ENCODE assay signal across 35 cellular contexts in the genomic region with DNA sequence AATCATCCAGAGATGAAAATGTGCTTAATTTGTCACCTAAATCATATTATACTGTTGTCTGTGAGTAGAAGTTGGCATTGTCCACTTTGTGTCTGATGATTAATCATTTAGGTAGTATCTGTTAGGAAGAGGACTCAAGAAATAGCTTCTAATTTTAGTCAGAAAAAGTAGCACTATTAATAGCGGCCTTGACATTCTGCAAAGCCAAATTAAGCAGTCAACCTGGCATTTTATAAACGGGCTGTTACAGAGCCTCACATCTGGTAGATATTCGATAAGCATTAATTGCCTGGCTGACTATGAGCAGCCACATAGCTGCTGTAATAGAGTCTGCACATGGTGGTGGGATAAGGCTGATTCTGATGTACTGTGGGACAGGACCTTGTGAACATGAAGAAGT.
A peak's percentile ranks its signal among the peaks of the same experiment; 100 is the strongest.
DNase-seq lines count a peak whose midpoint lies in the region; ATAC-seq and TF ChIP-seq lines count a peak whose summit lies in the region.
"Had no signal": no experiment of that assay in that cellular context is flagged by ENCODE, and none has a peak within 500 bp of the region (broad histone marks: within the 10 kb centered on the region; RNA-seq: fewer than 3 reads in every experiment).

No MANE protein-coding gene starts in this region.

- no peak overlapping the region for H3K4me3 Mint-ChIP-seq in T-helper 17 cell
- H3K4me3 Mint-ChIP-seq: activated CD4-positive, alpha-beta T cell treated with anti-CD3 and anti-CD28 coated beads for 36 hours; activated naive CD4-positive, alpha-beta T cell treated with anti-CD3 and anti-CD28 coated beads, Interleukin-2, amount 10 ng/mL, durations not matched to agents 7 days and 5 days; CD4-positive, alpha-beta memory T cell; mesothelial cell of epicardium; natural killer cell treated with Interleukin-12 subunit alpha and Interleukin-12 subunit beta and Interleukin-15 and Interleukin-18, amount 100 ng/mL, for 72 hours; stimulated activated naive CD8-positive, alpha-beta T cell treated with anti-CD3 and anti-CD28 coated beads, Interleukin-15, Interleukin-2, amounts not matched to agents 100 ng/mL and 50 ng/mL, for 24 hours; T-helper 1 cell treated with Interleukin-12 subunit alpha and Interleukin-12 subunit beta and Interleukin-4 antibody, amounts not matched to agents 30 μg/mL and 1 μg/mL, for 36 hours had no signal

- no peak for DNase-seq in Right ventricle myocardium superior
- DNase-seq in cardiac septum (ENCODE audit: low spot score) = no peak
- DNase-seq in NCI-H2171 (lab: John Stamatoyannopoulos, UW) = peak; percentile 12
- no peak for DNase-seq in substantia nigra (lab: John Stamatoyannopoulos, UW)
- DNase-seq in mammary epithelial cell = no peak
- no peak for DNase-seq in T-helper 17 cell
- DNase-seq: activated CD4-positive, alpha-beta T cell treated with anti-CD3 and anti-CD28 coated beads for 36 hours; activated naive CD4-positive, alpha-beta T cell treated with anti-CD3 and anti-CD28 coated beads, Interleukin-2, amount 10 ng/mL, durations not matched to agents 7 days and 5 days; activated T-cell treated with anti-CD3 and anti-CD28 coated beads, Interleukin-2, amount 50 U/mL, for 48 hours; anterior cingulate cortex; CD4-positive, alpha-beta memory T cell; central memory CD4-positive, alpha-beta T cell; DMS53; GDM1; GM23248; head of caudate nucleus; left colon; NCI-H1694 treated with DMSO at 0.1 percent for 48 hours; NCI-H226; NCI-H82; PC-3; retina; SIG-M5; spleen; stimulated activated CD4-positive, alpha-beta T cell treated with anti-CD3 and anti-CD28 coated beads, Interleukin-4, amount 100 ng/mL, for 4 hours had no signal

- no peaks in the 10 kb centered on the region for H3K27me3 Mint-ChIP-seq in T-helper 17 cell
- H3K27me3 Mint-ChIP-seq: activated CD4-positive, alpha-beta T cell treated with anti-CD3 and anti-CD28 coated beads for 36 hours; activated naive CD4-positive, alpha-beta T cell treated with anti-CD3 and anti-CD28 coated beads, Interleukin-2, amount 10 ng/mL, durations not matched to agents 7 days and 5 days; CD4-positive, alpha-beta memory T cell; stimulated activated naive CD8-positive, alpha-beta T cell treated with anti-CD3 and anti-CD28 coated beads, Interleukin-15, Interleukin-2, amounts not matched to agents 100 ng/mL and 50 ng/mL, for 24 hours had no signal

- no peaks in the 10 kb centered on the region for H3K36me3 Mint-ChIP-seq in T-helper 17 cell (ENCODE audit: low read depth)
- H3K36me3 Mint-ChIP-seq: activated naive CD4-positive, alpha-beta T cell treated with anti-CD3 and anti-CD28 coated beads, Interleukin-2, amount 10 ng/mL, durations not matched to agents 7 days and 5 days; mesothelial cell of epicardium; natural killer cell treated with Interleukin-12 subunit alpha and Interleukin-12 subunit beta and Interleukin-15 and Interleukin-18, amount 100 ng/mL, for 72 hours had no signal

- 65% methylated on average over 3 of the region's 3 CpGs for WGBS in mammary epithelial cell (ENCODE audit: low coverage, missing lambda C conversion rate)

- no peaks in the 10 kb centered on the region for H3K4me1 Mint-ChIP-seq in T-helper 17 cell
- H3K4me1 Mint-ChIP-seq: activated CD4-positive, alpha-beta T cell treated with anti-CD3 and anti-CD28 coated beads for 36 hours; activated naive CD4-positive, alpha-beta T cell treated with anti-CD3 and anti-CD28 coated beads, Interleukin-2, amount 10 ng/mL, durations not matched to agents 7 days and 5 days; CD4-positive, alpha-beta memory T cell had no signal

- H3K27me3 ChIP-seq in mammary epithelial cell (ENCODE audit: insufficient read depth, low read length) = peaks cover 2% of the 10 kb centered on the region
- H3K27me3 ChIP-seq: spleen, tibial nerve had no signal

- dilution Hi-C loops in mammary epithelial cell (cut with HindIII; ENCODE audit: low sequenced_read_pairs) = no loop called here

- no peak overlapping the region for H2AFZ ChIP-seq in mammary epithelial cell (ENCODE audit: low read depth, low read length)
- H2AFZ ChIP-seq: GM23248 had no signal

- in situ Hi-C loops in mammary epithelial cell (cut with MboI; ENCODE audit: low sequenced_read_pairs in 2 of 2) = no loop called here

- CTCF ChIA-PET in mammary epithelial cell (lab: Charles Lee; ENCODE audit: low non-redundant PET) = no interaction called here

- no peaks in the 10 kb centered on the region for H3K4me1 ChIP-seq in mammary epithelial cell (ENCODE audit: insufficient read depth, low read length)
- H3K4me1 ChIP-seq: spleen, tibial nerve had no signal

- no peak overlapping the region for H3K9ac ChIP-seq in mammary epithelial cell (ENCODE audit: insufficient read depth, low read length)
- H3K9ac ChIP-seq: GM23248, KMS-11 had no signal

- no peaks in the 10 kb centered on the region for H3K36me3 ChIP-seq in mammary epithelial cell (ENCODE audit: insufficient read depth, low read length)
- H3K36me3 ChIP-seq: spleen, tibial nerve had no signal

- no peak overlapping the region for H3K4me3 ChIP-seq in mammary epithelial cell (replicated peaks in 1 of 3; ENCODE audit: insufficient read depth in 1 of 3, low read depth in 2 of 3, low read length in 3 of 3)
- H3K4me3 ChIP-seq: GM23248, spleen, tibial nerve had no signal

- H4K20me1 ChIP-seq in mammary epithelial cell (ENCODE audit: insufficient read depth, low read length) = no peaks in the 10 kb centered on the region

- H3K9me3 ChIP-seq in mammary epithelial cell (replicated peaks; ENCODE audit: insufficient read depth, low read length) (no peaks in the 10 kb centered on the region), T-helper 17 cell (ENCODE audit: control insufficient read depth, low read length, poor library complexity, severe bottlenecking) (no peaks in the 10 kb centered on the region)
- H3K9me3 ChIP-seq: spleen, tibial nerve had no signal

- no TSS peak for BruUV-seq in mammary epithelial cell (replicated peaks; lab: Mats Ljungman, UMichigan)

- H3K27ac ChIP-seq in substantia nigra (ENCODE audit: low read depth, low read length, poor library complexity, severe bottlenecking) = peak overlapping the region; percentile 35
- H3K27ac ChIP-seq in mammary epithelial cell (ENCODE audit: insufficient read depth, low read depth, low read length) = no peak overlapping the region
- H3K27ac ChIP-seq: 22Rv1, epithelial cell of prostate, GM23248, KMS-11, spleen, tibial nerve had no signal

- no peaks in the 10 kb centered on the region for H3K79me2 ChIP-seq in mammary epithelial cell (ENCODE audit: insufficient read depth, low read length)

- peak; percentile 53 for ATAC-seq in Right ventricle myocardium superior (ENCODE audit: poor library complexity)
- peak; percentile 62 for ATAC-seq in HG02588 (IDR thresholded peaks at IDR 0.05; ENCODE audit: unreplicated experiment)
- ATAC-seq in T-helper 17 cell = no peak
- no peak for ATAC-seq in HG03025 (IDR thresholded peaks at IDR 0.05; ENCODE audit: low FRiP score, unreplicated experiment)
- ATAC-seq: activated CD4-positive, alpha-beta T cell treated with anti-CD3 and anti-CD28 coated beads for 36 hours; left colon; natural killer cell treated with Interleukin-12 subunit alpha and Interleukin-12 subunit beta and Interleukin-15 and Interleukin-18, amount 100 ng/mL, for 72 hours; PC-3 had no signal

- TF ChIP-seq CTCF in mammary epithelial cell (conservative IDR thresholded peaks at IDR 0.05 in 1 of 2, IDR thresholded peaks at IDR 0.05 in 1 of 2; ENCODE audit: extremely low read depth in 1 of 2, insufficient read depth in 1 of 2, low read depth in 1 of 2, low read length in 2 of 2) = no peak

- H3K4me2 ChIP-seq in mammary epithelial cell (ENCODE audit: insufficient read depth, low read depth, low read length) = no peak overlapping the region
- H3K4me2 ChIP-seq: KMS-11 had no signal

- no peak overlapping the region for H3K27ac Mint-ChIP-seq in T-helper 17 cell
- H3K27ac Mint-ChIP-seq: activated CD4-positive, alpha-beta T cell treated with anti-CD3 and anti-CD28 coated beads for 36 hours; activated naive CD4-positive, alpha-beta T cell treated with anti-CD3 and anti-CD28 coated beads, Interleukin-2, amount 10 ng/mL, durations not matched to agents 7 days and 5 days; CD4-positive, alpha-beta memory T cell; mesothelial cell of epicardium; natural killer cell treated with Interleukin-12 subunit alpha and Interleukin-12 subunit beta and Interleukin-15 and Interleukin-18, amount 100 ng/mL, for 72 hours; stimulated activated naive CD8-positive, alpha-beta T cell treated with anti-CD3 and anti-CD28 coated beads, Interleukin-15, Interleukin-2, amounts not matched to agents 100 ng/mL and 50 ng/mL, for 24 hours; T-helper 1 cell treated with Interleukin-12 subunit alpha and Interleukin-12 subunit beta and Interleukin-4 antibody, amounts not matched to agents 30 μg/mL and 1 μg/mL, for 36 hours had no signal

- intact Hi-C loops in Right ventricle myocardium superior (cut with DNase I) = no loop called here
- intact Hi-C loops in cardiac septum (cut with DNase I) = no loop called here
- intact Hi-C loops in mammary epithelial cell (cut with micrococcal nuclease) = no loop called here

Comparison
In these comparisons a context has a peak if more than half of its experiments do, and no peak if none do; other contexts are left out.
1. ATAC-seq: peak in Right ventricle myocardium superior (single experiment) and HG02588 (single experiment); none in T-helper 17 cell (single experiment) and HG03025 (single experiment).